ENCODE assay signal across 27 cellular contexts in the genomic region with DNA sequence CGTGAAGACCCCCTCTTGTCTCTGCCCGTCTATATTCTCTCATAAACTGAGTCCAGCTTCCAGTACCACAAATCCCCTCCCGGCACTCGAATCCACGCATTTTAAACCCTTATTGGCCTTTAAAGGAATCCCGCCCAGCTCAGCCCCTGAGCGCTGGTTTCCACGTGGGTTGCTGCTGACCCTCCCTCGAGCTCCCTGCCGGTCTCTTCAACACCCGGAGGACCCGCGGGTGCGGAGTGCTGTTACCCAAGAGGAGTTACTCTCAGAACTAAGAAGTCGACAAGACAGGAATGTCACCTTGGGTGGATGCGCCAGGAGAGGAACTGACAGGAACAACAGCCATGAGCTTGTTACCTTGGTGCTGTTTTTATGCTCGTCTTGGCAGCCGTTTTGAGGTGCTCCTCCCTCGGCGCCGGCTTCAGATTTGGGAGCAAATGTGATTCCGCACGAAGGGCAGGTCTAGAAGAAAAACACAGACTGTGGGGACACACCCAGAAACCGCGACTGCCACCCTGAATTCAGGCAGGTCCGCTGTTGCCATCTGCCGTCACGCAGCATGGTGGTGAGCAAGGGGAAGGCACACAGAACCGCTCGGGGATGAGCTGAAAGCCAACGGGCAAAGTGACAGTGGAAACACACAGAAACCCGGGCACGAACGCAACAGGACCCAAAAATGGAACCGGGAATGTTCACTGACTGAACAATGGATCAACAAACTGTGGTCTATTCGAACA.
"Had no signal": no experiment of that assay in that cellular context is flagged by ENCODE, and none has a peak within 500 bp of the region (broad histone marks: within the 10 kb centered on the region; RNA-seq: fewer than 3 reads in every experiment).

No MANE protein-coding gene starts in this region.

- H3K9me3 Mint-ChIP-seq: immature natural killer cell, memory B cell, natural killer cell, type B pancreatic cell had no signal

- DNase-seq: dermis blood vessel endothelial cell; effector memory CD4-positive, alpha-beta T cell; erythroblast; esophagus squamous epithelium; foreskin melanocyte; glutamatergic neuron; islet precursor cell; left ventricle myocardium superior; natural killer cell; stimulated activated CD4-positive, alpha-beta T cell treated with anti-CD3 and anti-CD28 coated beads, Interleukin-12 subunit alpha, Interleukin-12 subunit beta, amount 100 ng/mL, for 4 hours; stimulated activated CD4-positive, alpha-beta T cell treated with anti-CD3 and anti-CD28 coated beads, Interleukin-1b, Interleukin-23, amount 100 ng/mL, for 48 hours; stimulated activated CD4-positive, alpha-beta T cell treated with anti-CD3 and anti-CD28 coated beads, Interleukin-4, amount 100 ng/mL, for 1 hour; stimulated activated CD8-positive, alpha-beta memory T cell treated with anti-CD3 and anti-CD28 coated beads, Interleukin-4, amount 100 ng/mL, for 48 hours; stimulated activated naive CD4-positive, alpha-beta T cell treated with Interleukin-2 at 50 U/mL for 16 hours; stomach; thyroid gland had no signal

- H3K27ac Mint-ChIP-seq: immature natural killer cell, memory B cell, progenitor cell of endocrine pancreas, type B pancreatic cell had no signal

- H3K4me1 Mint-ChIP-seq: memory B cell, natural killer cell had no signal

- H3K4me1 ChIP-seq: esophagus squamous epithelium, parathyroid adenoma, right atrium auricular region had no signal

- ATAC-seq: left ventricle myocardium superior, sciatic nerve had no signal

- H3K27me3 ChIP-seq: esophagus squamous epithelium, right atrium auricular region, stomach, thyroid gland had no signal

- H3K36me3 Mint-ChIP-seq: memory B cell, natural killer cell, type B pancreatic cell had no signal

- H3K4me3 ChIP-seq: coronary artery, esophagus squamous epithelium, lung, right atrium auricular region, smooth muscle cell, stomach, thyroid gland had no signal

- H3K4me3 Mint-ChIP-seq: immature natural killer cell, memory B cell, natural killer cell, type B pancreatic cell had no signal

- H3K27ac ChIP-seq: coronary artery, esophagus squamous epithelium, neutrophil, parathyroid adenoma, right atrium auricular region, stomach, thyroid gland had no signal

- H3K27me3 Mint-ChIP-seq: memory B cell, progenitor cell of endocrine pancreas, type B pancreatic cell had no signal

- H3K9me3 ChIP-seq: esophagus squamous epithelium, neutrophil, right atrium auricular region, stomach, thyroid gland had no signal

- H3K36me3 ChIP-seq: neutrophil had no signal
